In genomic region chr6:149357726-149358538, GRCh38 we compare ENCODE assay signal across 21 cellular contexts. TPM values are rescaled to one million over a fixed set of nuclear protein-coding genes. Genes with fewer than 3 reads are reported as not detected.
A peak's percentile ranks its signal among the peaks of the same experiment; 100 is the strongest.
DNase-seq lines count a peak whose midpoint lies in the region; ATAC-seq and TF ChIP-seq lines count a peak whose summit lies in the region.
"Had no signal": no experiment of that assay in that cellular context is flagged by ENCODE, and none has a peak within 500 bp of the region (broad histone marks: within the 10 kb centered on the region; RNA-seq: fewer than 3 reads in every experiment).

No MANE protein-coding gene starts in this region.

- H3K4me1 Mint-ChIP-seq in activated T-cell treated with anti-CD3 and anti-CD28 coated beads, Interleukin-2, amount 50 U/mL, for 72 hours (ENCODE audit: low read depth), result peaks cover 83% of the 10 kb centered on the region
- peaks cover 78% of the 10 kb centered on the region for H3K4me1 Mint-ChIP-seq in activated T-cell treated with anti-CD3 and anti-CD28 coated beads, Interleukin-2, amount 50 U/mL, for 4 hours (ENCODE audit: low read depth)
- peaks cover 57% of the 10 kb centered on the region for H3K4me1 Mint-ChIP-seq in activated T-helper 17 cell treated with anti-CD3 and anti-CD28 coated beads, Interleukin-2, amount 50 U/mL, for 72 hours

- intact Hi-C loops in left ventricle myocardium superior (cut with micrococcal nuclease), result no loop called here

- H3K27ac ChIP-seq in neutrophil, result peak overlapping the region; percentile 2
- H3K27ac ChIP-seq: heart right ventricle, skin epidermis had no signal

- H3K4me3 Mint-ChIP-seq in activated T-cell treated with anti-CD3 and anti-CD28 coated beads, Interleukin-2, amount 50 U/mL, for 72 hours, result peak overlapping the region in 1 of 2 donors; percentile 47
- no peak overlapping the region for H3K4me3 Mint-ChIP-seq in activated T-cell treated with anti-CD3 and anti-CD28 coated beads, Interleukin-2, amount 50 U/mL, for 4 hours
- peak overlapping the region; percentile 24 for H3K4me3 Mint-ChIP-seq in activated T-helper 17 cell treated with anti-CD3 and anti-CD28 coated beads, Interleukin-2, amount 50 U/mL, for 72 hours
- H3K4me3 Mint-ChIP-seq: natural killer cell had no signal

- no peak for TF ChIP-seq CTCF in NB4 (IDR thresholded peaks at IDR 0.05; ENCODE audit: low read depth, low read length)
- no peak for TF ChIP-seq CTCF in neutrophil (IDR thresholded peaks at IDR 0.05)

- no peaks in the 10 kb centered on the region for H3K9me3 ChIP-seq in neutrophil
- H3K9me3 ChIP-seq: MG63 had no signal

- ATAC-seq in activated T-cell treated with anti-CD3 and anti-CD28 coated beads, Interleukin-2, amount 50 U/mL, for 72 hours (replicated peaks in 1 of 2), result no peak
- no peak for ATAC-seq in activated T-cell treated with anti-CD3 and anti-CD28 coated beads, Interleukin-2, amount 50 U/mL, for 4 hours
- ATAC-seq in activated T-helper 17 cell treated with anti-CD3 and anti-CD28 coated beads, Interleukin-2, amount 50 U/mL, for 72 hours (replicated peaks), result no peak
- ATAC-seq in left ventricle myocardium superior, result no peak
- ATAC-seq in GM18873 (IDR thresholded peaks at IDR 0.05; ENCODE audit: low FRiP score, unreplicated experiment), result no peak
- ATAC-seq: heart right ventricle, natural killer cell had no signal

- DNase-seq in activated T-cell treated with anti-CD3 and anti-CD28 coated beads, Interleukin-2, amount 50 U/mL, for 72 hours, result no peak
- no peak for DNase-seq in activated T-cell treated with anti-CD3 and anti-CD28 coated beads, Interleukin-2, amount 50 U/mL, for 4 hours
- DNase-seq in NB4 (ENCODE audit: low read depth), result peak; percentile 52
- no peak for DNase-seq in stimulated activated CD4-positive, alpha-beta T cell treated with anti-CD3 and anti-CD28 coated beads, Interleukin-12 subunit alpha, Interleukin-12 subunit beta, amount 100 ng/mL, for 4 hours
- DNase-seq in left ventricle myocardium superior, result no peak
- DNase-seq: amygdala; central memory CD4-positive, alpha-beta T cell; effector memory CD4-positive, alpha-beta T cell; heart right ventricle; islet precursor cell; MG63; natural killer cell; NCI-H2029; NCI-H510A; stimulated activated CD4-positive, alpha-beta T cell treated with anti-CD3 and anti-CD28 coated beads, Interleukin-4, amount 100 ng/mL, for 24 hours; SW 1271 had no signal

- no peaks in the 10 kb centered on the region for H3K27me3 Mint-ChIP-seq in activated T-cell treated with anti-CD3 and anti-CD28 coated beads, Interleukin-2, amount 50 U/mL, for 72 hours (ENCODE audit: low read depth)
- H3K27me3 Mint-ChIP-seq in activated T-cell treated with anti-CD3 and anti-CD28 coated beads, Interleukin-2, amount 50 U/mL, for 4 hours (ENCODE audit: low read depth), result no peaks in the 10 kb centered on the region
- H3K27me3 Mint-ChIP-seq in activated T-helper 17 cell treated with anti-CD3 and anti-CD28 coated beads, Interleukin-2, amount 50 U/mL, for 72 hours, result no peaks in the 10 kb centered on the region
- H3K27me3 Mint-ChIP-seq: progenitor cell of endocrine pancreas had no signal

- H3K36me3 ChIP-seq in neutrophil, result no peaks in the 10 kb centered on the region
- H3K36me3 ChIP-seq: heart right ventricle, MG63 had no signal

- peaks cover 27 to 32% of the 10 kb centered on the region in 2 experiments for H3K4me1 ChIP-seq in neutrophil (ENCODE audit: control insufficient read depth in 1 of 2, insufficient read depth in 1 of 2, low read depth in 1 of 2, low read length in 1 of 2)

- H3K9me3 Mint-ChIP-seq in activated T-cell treated with anti-CD3 and anti-CD28 coated beads, Interleukin-2, amount 50 U/mL, for 72 hours, result peaks cover 1 to 4% of the 10 kb centered on the region in 2 donors
- H3K9me3 Mint-ChIP-seq in activated T-cell treated with anti-CD3 and anti-CD28 coated beads, Interleukin-2, amount 50 U/mL, for 4 hours, result peaks cover 11% of the 10 kb centered on the region
- H3K9me3 Mint-ChIP-seq in activated T-helper 17 cell treated with anti-CD3 and anti-CD28 coated beads, Interleukin-2, amount 50 U/mL, for 72 hours, result peaks cover 4% of the 10 kb centered on the region
- H3K9me3 Mint-ChIP-seq: natural killer cell had no signal

- peak overlapping the region; percentile 75 for H3K27ac Mint-ChIP-seq in activated T-cell treated with anti-CD3 and anti-CD28 coated beads, Interleukin-2, amount 50 U/mL, for 72 hours
- peak overlapping the region; percentile 51 for H3K27ac Mint-ChIP-seq in activated T-helper 17 cell treated with anti-CD3 and anti-CD28 coated beads, Interleukin-2, amount 50 U/mL, for 72 hours
- H3K27ac Mint-ChIP-seq: progenitor cell of endocrine pancreas had no signal

- peaks cover 18 to 25% of the 10 kb centered on the region in 2 donors for H3K36me3 Mint-ChIP-seq in activated T-cell treated with anti-CD3 and anti-CD28 coated beads, Interleukin-2, amount 50 U/mL, for 72 hours (ENCODE audit: insufficient read depth in 2 of 2)
- H3K36me3 Mint-ChIP-seq in activated T-cell treated with anti-CD3 and anti-CD28 coated beads, Interleukin-2, amount 50 U/mL, for 4 hours (ENCODE audit: insufficient read depth), result peaks cover 28% of the 10 kb centered on the region
- H3K36me3 Mint-ChIP-seq in activated T-helper 17 cell treated with anti-CD3 and anti-CD28 coated beads, Interleukin-2, amount 50 U/mL, for 72 hours (ENCODE audit: low read depth), result peaks cover 99% of the 10 kb centered on the region
- H3K36me3 Mint-ChIP-seq: natural killer cell had no signal

- H3K4me3 ChIP-seq in NB4 (ENCODE audit: low read depth, low read length) (no peak overlapping the region), neutrophil (ENCODE audit: low read depth in 1 of 2, low read length in 1 of 2) (no peak overlapping the region)
- H3K4me3 ChIP-seq: heart right ventricle, MG63, skin epidermis had no signal

- H3K27me3 ChIP-seq in neutrophil, result no peaks in the 10 kb centered on the region
- H3K27me3 ChIP-seq: heart right ventricle, MG63 had no signal

- TF ChIP-seq POLR2A in NB4 (IDR thresholded peaks at IDR 0.05; ENCODE audit: extremely low read depth, insufficient read length), result no peak

RNA-seq across cellular contexts. Expression of gene TAB2, which starts 40.4 kb away (rescaled TPM):
- total RNA-seq in activated T-cell treated with anti-CD3 and anti-CD28 coated beads, Interleukin-2, amount 50 U/mL, for 72 hours, result 100 to 1,000 TPM; 118 to 125 TPM
- 10 to 100 TPM; 69.7 to 84.9 (median 77.4) TPM for total RNA-seq in activated T-cell treated with anti-CD3 and anti-CD28 coated beads, Interleukin-2, amount 50 U/mL, for 4 hours
- total RNA-seq in activated T-helper 17 cell treated with anti-CD3 and anti-CD28 coated beads, Interleukin-2, amount 50 U/mL, for 72 hours, result 100 to 1,000 TPM; 164 to 185 TPM
- total RNA-seq in left ventricle myocardium superior, result 57.6 TPM

RNA-seq across cellular contexts. Expression of gene SUMO4, which starts 42.1 kb away (rescaled TPM):
- 1 to 10 TPM; 5.4 to 7.2 TPM for total RNA-seq in activated T-cell treated with anti-CD3 and anti-CD28 coated beads, Interleukin-2, amount 50 U/mL, for 72 hours
- total RNA-seq in activated T-cell treated with anti-CD3 and anti-CD28 coated beads, Interleukin-2, amount 50 U/mL, for 4 hours, result 1 to 10 TPM; 2.6 to 3.0 (median 2.7) TPM
- total RNA-seq in activated T-helper 17 cell treated with anti-CD3 and anti-CD28 coated beads, Interleukin-2, amount 50 U/mL, for 72 hours, result 10 to 100 TPM; 16.0 to 16.4 TPM
- 0.32 TPM for total RNA-seq in left ventricle myocardium superior
